25 cellular contexts compared by ENCODE assay signal in the genomic region with DNA sequence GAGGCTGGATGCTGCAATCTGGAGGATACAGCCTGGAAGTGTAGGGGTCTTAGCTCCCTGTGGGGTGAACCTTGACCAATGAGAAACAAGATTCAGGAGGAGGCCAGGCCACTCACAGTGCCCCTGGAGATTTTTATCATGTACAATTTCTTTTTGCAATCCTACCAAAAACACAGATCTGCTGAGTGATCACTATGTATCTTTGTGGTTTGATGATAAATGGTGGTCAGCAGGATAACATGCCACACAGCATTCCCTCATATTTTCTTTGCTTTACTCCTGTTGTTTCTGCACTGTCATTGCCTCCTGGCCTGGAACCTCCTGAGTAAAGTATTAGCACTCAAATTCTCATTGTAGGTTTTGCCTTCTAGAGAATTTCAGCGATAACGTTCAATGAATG.
DNase-seq lines count a peak whose midpoint lies in the region; ATAC-seq and TF ChIP-seq lines count a peak whose summit lies in the region.
"Had no signal": no experiment of that assay in that cellular context is flagged by ENCODE, and none has a peak within 500 bp of the region (broad histone marks: within the 10 kb centered on the region; RNA-seq: fewer than 3 reads in every experiment).

No MANE protein-coding gene starts in this region.

- H3K4me1 Mint-ChIP-seq in osteocyte (ENCODE audit: unreplicated experiment), result peaks cover 39% of the 10 kb centered on the region
- H3K4me1 Mint-ChIP-seq: CD4-positive, alpha-beta memory T cell had no signal

- no peak overlapping the region for H3K27ac ChIP-seq in caudate nucleus (ENCODE audit: low read depth, low read length)
- H3K27ac ChIP-seq: colonic mucosa, lower lobe of right lung had no signal

- H3K4me3 ChIP-seq in fibroblast of pulmonary artery (replicated peaks; ENCODE audit: low read depth, low read length), result no peak overlapping the region
- H3K4me3 ChIP-seq: colonic mucosa, lower lobe of right lung had no signal

- no peaks in the 10 kb centered on the region for H3K27me3 Mint-ChIP-seq in osteocyte (ENCODE audit: unreplicated experiment)
- H3K27me3 Mint-ChIP-seq: activated T-cell treated with anti-CD3 and anti-CD28 coated beads, Interleukin-2, amount 50 U/mL, for 24 hours; CD4-positive, alpha-beta memory T cell; IgD-negative memory B cell had no signal

- peaks cover 10% of the 10 kb centered on the region for H3K9me3 Mint-ChIP-seq in osteocyte (ENCODE audit: unreplicated experiment)
- H3K9me3 Mint-ChIP-seq: activated T-cell treated with anti-CD3 and anti-CD28 coated beads, Interleukin-2, amount 50 U/mL, for 24 hours had no signal

- H3K4me3 Mint-ChIP-seq in osteocyte (ENCODE audit: unreplicated experiment), result no peak overlapping the region
- H3K4me3 Mint-ChIP-seq: activated CD8-positive, alpha-beta T cell treated with anti-CD3 and anti-CD28 coated beads, Interleukin-2, amount 10 ng/mL, durations not matched to agents 7 days and 5 days; activated T-cell treated with anti-CD3 and anti-CD28 coated beads, Interleukin-2, amount 50 U/mL, for 24 hours; CD4-positive, alpha-beta memory T cell; IgD-negative memory B cell had no signal

- H3K27ac Mint-ChIP-seq in osteocyte (ENCODE audit: unreplicated experiment), result peak overlapping the region; percentile 64
- H3K27ac Mint-ChIP-seq: activated CD8-positive, alpha-beta T cell treated with anti-CD3 and anti-CD28 coated beads, Interleukin-2, amount 10 ng/mL, durations not matched to agents 7 days and 5 days; activated T-cell treated with anti-CD3 and anti-CD28 coated beads, Interleukin-2, amount 50 U/mL, for 24 hours; CD4-positive, alpha-beta memory T cell; IgD-negative memory B cell had no signal

- no peak for ATAC-seq in HG03280 (IDR thresholded peaks at IDR 0.05; ENCODE audit: unreplicated experiment)
- ATAC-seq: activated CD8-positive, alpha-beta T cell treated with anti-CD3 and anti-CD28 coated beads, Interleukin-2, amount 10 ng/mL, durations not matched to agents 7 days and 5 days; HCT116; right cardiac atrium; Right ventricle myocardium inferior had no signal

- H3K36me3 Mint-ChIP-seq in osteocyte (ENCODE audit: unreplicated experiment), result peaks cover 3% of the 10 kb centered on the region
- H3K36me3 Mint-ChIP-seq: CD4-positive, alpha-beta memory T cell; IgD-negative memory B cell had no signal

- TF ChIP-seq CTCF in fibroblast of pulmonary artery (IDR thresholded peaks at IDR 0.05; ENCODE audit: low read length, missing control alignments) (no peak), osteocyte (IDR thresholded peaks at IDR 0.05) (no peak)

- DNase-seq in EH (ENCODE audit: low read depth) (peak; percentile 67), M059J (ENCODE audit: low read depth) (peak; percentile 4), fibroblast of pulmonary artery (ENCODE audit: low read depth) (peak; percentile 3), osteocyte (ENCODE audit: extremely low spot score, unreplicated experiment) (no peak), caudate nucleus (lab: John Stamatoyannopoulos, UW) (no peak), pons (ENCODE audit: low spot score) (no peak), KG1 (lab: John Stamatoyannopoulos, UW) (no peak)
- DNase-seq: activated CD4-positive, CD25-positive, alpha-beta regulatory T cell treated with anti-CD3 and anti-CD28 coated beads, Interleukin-2, amount 50 U/mL, for 72 hours; activated CD8-positive, alpha-beta T cell treated with anti-CD3 and anti-CD28 coated beads, Interleukin-2, amount 10 ng/mL, durations not matched to agents 7 days and 5 days; activated naive CD4-positive, alpha-beta T cell treated with Interleukin-2 at 50 U/mL for 16 hours; activated T-cell treated with anti-CD3 and anti-CD28 coated beads, Interleukin-2, amount 50 U/mL, for 24 hours; CD4-positive, alpha-beta memory T cell; colonic mucosa; DND-41; lower lobe of right lung; MM.1S; NCI-H146; NCI-H2171 treated with DMSO at 0.1 percent for 48 hours; occipital lobe; right cardiac atrium; SW 1271 had no signal

Comparison
In these comparisons a context has a peak if more than half of its experiments do, and no peak if none do; other contexts are left out.
1. DNase-seq: peak in EH (single experiment), M059J (single experiment) and fibroblast of pulmonary artery (single experiment); none in osteocyte (single experiment), caudate nucleus (0 of 61), pons (single experiment) and KG1 (single experiment).